In genomic region chr14:89436274-89436656, GRCh38 we compare ENCODE assay signal across 1 cellular context.
TF ChIP-seq lines count a peak whose summit lies in the region.

No MANE protein-coding gene starts in this region.

TF ChIP-seq in WTC11, 78 proteins besides CTCF, POLR2A, EP300 and RAD21 (continued from another document):
- TF ChIP-seq GRHL2 (CRISPR knock-in tag; IDR thresholded peaks at IDR 0.05; ENCODE audit: insufficient replicate concordance, severe bottlenecking): no peak
- TF ChIP-seq FOXP1 (CRISPR knock-in tag; IDR thresholded peaks at IDR 0.05; ENCODE audit: borderline replicate concordance): no peak
- TF ChIP-seq ETV6 (CRISPR knock-in tag; IDR thresholded peaks at IDR 0.05): no peak
- no peak for TF ChIP-seq ARID4B (CRISPR knock-in tag; IDR thresholded peaks at IDR 0.05; ENCODE audit: borderline replicate concordance)
- no peak for TF ChIP-seq JAZF1 (CRISPR knock-in tag; IDR thresholded peaks at IDR 0.05)
- no peak for TF ChIP-seq TEAD1 (CRISPR knock-in tag; IDR thresholded peaks at IDR 0.05)
- no peak for TF ChIP-seq ATF1 (CRISPR knock-in tag; IDR thresholded peaks at IDR 0.05)
- no peak for TF ChIP-seq MAX (CRISPR knock-in tag; IDR thresholded peaks at IDR 0.05)
- TF ChIP-seq USF2 (CRISPR knock-in tag; IDR thresholded peaks at IDR 0.05): no peak
- TF ChIP-seq NR3C1 (CRISPR knock-in tag; conservative IDR thresholded peaks at IDR 0.05; ENCODE audit: low read depth): no peak
- TF ChIP-seq ZNF219 (CRISPR knock-in tag; IDR thresholded peaks at IDR 0.05; ENCODE audit: borderline replicate concordance): no peak
- no peak for TF ChIP-seq IRF2 (CRISPR knock-in tag; IDR thresholded peaks at IDR 0.05; ENCODE audit: borderline replicate concordance, low read depth)
- TF ChIP-seq EMX1 (CRISPR knock-in tag; IDR thresholded peaks at IDR 0.05): no peak
- no peak for TF ChIP-seq PRRX2 (CRISPR knock-in tag; IDR thresholded peaks at IDR 0.05)
TF ChIP-seq in WTC11: peak in this region for 0.
